33 cellular contexts compared by ENCODE assay signal in the genomic region with DNA sequence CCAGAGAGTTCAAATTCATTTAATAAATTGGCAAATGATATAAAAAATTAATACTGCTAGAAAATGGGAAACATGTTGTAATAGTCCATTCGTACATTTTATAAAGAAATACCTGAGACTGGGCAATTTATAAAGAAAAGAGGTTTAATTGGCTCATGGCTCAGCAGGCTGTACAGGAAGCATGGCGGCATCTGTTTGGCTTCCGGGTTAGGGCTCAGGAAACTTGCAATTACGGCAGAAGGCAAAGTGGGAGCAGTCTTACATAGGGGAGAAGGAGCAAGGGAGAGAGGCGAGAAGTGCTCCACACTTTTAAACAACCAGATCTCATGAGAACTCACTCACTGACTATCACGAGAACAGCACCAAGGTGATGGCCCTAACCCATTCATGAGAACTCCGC.
"Had no signal": no experiment of that assay in that cellular context is flagged by ENCODE, and none has a peak within 500 bp of the region (broad histone marks: within the 10 kb centered on the region; RNA-seq: fewer than 3 reads in every experiment).

No MANE protein-coding gene starts in this region.

- H3K9me3 ChIP-seq: adrenal gland, ascending aorta, body of pancreas, breast epithelium had no signal

- ATAC-seq: activated naive CD4-positive, alpha-beta T cell treated with anti-CD3 and anti-CD28 coated beads, Interleukin-2, amount 50 U/mL, for 72 hours; activated naive CD8-positive, alpha-beta T cell treated with anti-CD3 and anti-CD28 coated beads, Interleukin-2, amount 50 U/mL, for 24 hours; activated T-cell treated with anti-CD3 and anti-CD28 coated beads, Interleukin-2, amount 50 U/mL, for 4 hours; activated T-cell treated with anti-CD3 and anti-CD28 coated beads, Interleukin-2, amount 50 U/mL, for 72 hours; activated T-helper 17 cell treated with anti-CD3 and anti-CD28 coated beads, Interleukin-2, amount 50 U/mL, for 72 hours; body of pancreas had no signal

- H3K27me3 ChIP-seq: adrenal gland, ascending aorta, body of pancreas, brain microvascular endothelial cell, breast epithelium, cardiac muscle cell had no signal

- H3K27ac ChIP-seq: adrenal gland, ascending aorta, body of pancreas, brain microvascular endothelial cell, breast epithelium, cardiac muscle cell had no signal

- DNase-seq: activated effector memory CD4-positive, alpha-beta T cell treated with anti-CD3 and anti-CD28 coated beads, Interleukin-2, amount 50 U/mL, for 16 hours; activated effector memory CD4-positive, alpha-beta T cell treated with Interleukin-2 at 50 U/mL for 16 hours; activated gamma-delta T cell; activated gamma-delta T cell treated with Interleukin-2 at 50 U/mL for 16 hours; activated naive CD4-positive, alpha-beta T cell; activated naive CD4-positive, alpha-beta T cell treated with anti-CD3 and anti-CD28 coated beads for 36 hours; activated naive CD4-positive, alpha-beta T cell treated with anti-CD3 and anti-CD28 coated beads, Interleukin-2, amount 10 ng/mL, durations not matched to agents 7 days and 5 days; activated naive CD4-positive, alpha-beta T cell treated with anti-CD3 and anti-CD28 coated beads, Interleukin-2, amount 50 U/mL, for 16 hours; activated naive CD4-positive, alpha-beta T cell treated with Interleukin-2 at 50 U/mL for 16 hours; activated naive CD8-positive, alpha-beta T cell treated with anti-CD3 and anti-CD28 coated beads for 36 hours; activated naive CD8-positive, alpha-beta T cell treated with anti-CD3 and anti-CD28 coated beads, Interleukin-2, amount 10 ng/mL, durations not matched to agents 7 days and 5 days; activated naive CD8-positive, alpha-beta T cell treated with anti-CD3 and anti-CD28 coated beads, Interleukin-2, amount 50 U/mL, for 24 hours; activated T-cell treated with anti-CD3 and anti-CD28 coated beads, Interleukin-2, amount 50 U/mL, for 24 hours; activated T-cell treated with anti-CD3 and anti-CD28 coated beads, Interleukin-2, amount 50 U/mL, for 4 hours; activated T-cell treated with anti-CD3 and anti-CD28 coated beads, Interleukin-2, amount 50 U/mL, for 48 hours; activated T-cell treated with anti-CD3 and anti-CD28 coated beads, Interleukin-2, amount 50 U/mL, for 72 hours; adrenal gland; amniotic stem cell; amygdala; anterior cingulate cortex; aorta; body of pancreas; brain microvascular endothelial cell; caudate nucleus; central memory CD4-positive, alpha-beta T cell; cerebellar nuclear complex had no signal

- H3K36me3 ChIP-seq: adrenal gland, ascending aorta, brain microvascular endothelial cell, breast epithelium, cardiac muscle cell had no signal

- H3K4me3 ChIP-seq: adrenal gland, ascending aorta, body of pancreas, breast epithelium, cardiac muscle cell had no signal

- FAIRE-seq: astrocyte, bronchial epithelial cell had no signal

- H3K4me1 ChIP-seq: adrenal gland, ascending aorta, body of pancreas, breast epithelium had no signal
